18 cellular contexts compared by ENCODE assay signal in the genomic region with DNA sequence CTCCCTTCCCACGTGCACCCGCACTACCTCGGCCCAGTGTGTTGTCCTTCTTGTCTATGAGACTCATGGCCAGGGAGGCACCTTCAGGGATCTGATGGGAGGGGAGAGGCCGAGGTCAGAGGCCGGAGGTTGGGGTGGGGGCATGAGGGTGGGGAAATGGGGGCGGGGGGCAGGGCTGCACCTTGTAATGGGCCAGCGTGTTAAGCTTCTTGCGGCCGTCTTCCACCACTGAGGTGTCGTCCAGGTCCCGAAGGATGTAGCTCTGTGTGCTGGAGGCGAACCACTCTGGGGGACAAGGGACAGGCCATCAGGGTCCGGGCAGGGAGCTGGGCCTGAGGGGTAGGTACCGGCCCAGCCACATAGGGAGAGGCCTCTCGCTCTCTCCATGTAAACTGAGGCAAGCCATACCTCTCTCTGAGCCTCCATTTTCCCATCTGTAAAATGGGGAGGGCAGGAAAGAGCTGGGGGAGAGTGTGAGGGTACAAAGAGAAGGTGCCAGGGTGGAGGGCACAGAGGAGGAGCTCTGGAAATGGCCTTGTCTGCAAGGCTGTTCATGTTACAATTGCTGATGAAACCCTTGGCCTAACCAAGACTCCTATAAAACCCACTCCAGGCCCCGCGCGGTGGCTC. TPM values are rescaled to one million over a fixed set of nuclear protein-coding genes. Genes with fewer than 3 reads are reported as not detected.
DNase-seq lines count a peak whose midpoint lies in the region; ATAC-seq, FAIRE-seq and TF ChIP-seq lines count a peak whose summit lies in the region.
"Had no signal": no experiment of that assay in that cellular context is flagged by ENCODE, and none has a peak within 500 bp of the region (broad histone marks: within the 10 kb centered on the region; RNA-seq: fewer than 3 reads in every experiment).

No MANE protein-coding gene starts in this region.

- H3K9me1 ChIP-seq in K562 (ENCODE audit: control insufficient read depth, insufficient read depth, low read length): no peaks in the 10 kb centered on the region

- H3K4me1 ChIP-seq in K562 (replicated peaks in 1 of 2; ENCODE audit: control insufficient read depth in 2 of 2, insufficient read depth in 2 of 2, low read length in 2 of 2): peaks cover 0 to 32% of the 10 kb centered on the region in 2 experiments; a peak in 3 of 5 replicates
- peaks cover 77% of the 10 kb centered on the region for H3K4me1 ChIP-seq in lower lobe of right lung

- 79% methylated on average over 7 of the region's 18 CpGs for WGBS in K562 (ENCODE audit: insufficient coverage, low coverage, missing lambda C conversion rate)

- H3K27ac ChIP-seq in K562 (ENCODE audit: extremely low read depth, low read depth, low read length) (no peak overlapping the region), lower lobe of right lung (peak overlapping the region; percentile 68)

- H3K27me3 ChIP-seq in K562 (ENCODE audit: control insufficient read depth in 2 of 2, insufficient read depth in 2 of 2, low read length in 2 of 2) (no peaks in the 10 kb centered on the region), lower lobe of right lung (ENCODE audit: low read depth) (no peaks in the 10 kb centered on the region)

- H3K27ac Mint-ChIP-seq in HFFc6: peak overlapping the region; percentile 97
- peak overlapping the region; percentile 17 for H3K27ac Mint-ChIP-seq in stimulated activated effector memory CD8-positive, alpha-beta T cell treated with anti-CD3 and anti-CD28 coated beads, Interleukin-12 subunit alpha, Interleukin-12 subunit beta, amount 100 ng/mL, for 72 hours

- H3K9me3 Mint-ChIP-seq in HFFc6: no peaks in the 10 kb centered on the region
- no peaks in the 10 kb centered on the region for H3K9me3 Mint-ChIP-seq in stimulated activated effector memory CD8-positive, alpha-beta T cell treated with anti-CD3 and anti-CD28 coated beads, Interleukin-12 subunit alpha, Interleukin-12 subunit beta, amount 100 ng/mL, for 72 hours

- in situ Hi-C loops in K562 (cut with MboI): no loop called here

- TF ChIP-seq EP300 in K562 (IDR thresholded peaks at IDR 0.05; ENCODE audit: low read length): no peak

- H3K27me3 Mint-ChIP-seq in HFFc6 (ENCODE audit: insufficient read depth): peaks cover 7% of the 10 kb centered on the region; the same call in 1 of the 2 replicates

- H3K4me3 Mint-ChIP-seq in HFFc6: no peak overlapping the region
- H3K4me3 Mint-ChIP-seq in stimulated activated effector memory CD8-positive, alpha-beta T cell treated with anti-CD3 and anti-CD28 coated beads, Interleukin-12 subunit alpha, Interleukin-12 subunit beta, amount 100 ng/mL, for 72 hours: no peak overlapping the region

- ATAC-seq in K562 (no peak), lower lobe of right lung (no peak), omental fat pad (ENCODE audit: low FRiP score) (no peak), HG03521 (IDR thresholded peaks at IDR 0.05; ENCODE audit: unreplicated experiment) (no peak)
- no peak for ATAC-seq in stimulated activated effector memory CD8-positive, alpha-beta T cell treated with anti-CD3 and anti-CD28 coated beads, Interleukin-12 subunit alpha, Interleukin-12 subunit beta, amount 100 ng/mL, for 72 hours
- ATAC-seq: GM12878 had no signal

- TF ChIP-seq RAD21 in K562 (CRISPR knock-in tag; conservative IDR thresholded peaks at IDR 0.05 in 1 of 2, IDR thresholded peaks at IDR 0.05 in 1 of 2): no peak

- H3K9me3 ChIP-seq in K562 (replicated peaks; ENCODE audit: control insufficient read depth, insufficient read depth, low read depth, low read length) (no peaks in the 10 kb centered on the region), lower lobe of right lung (no peaks in the 10 kb centered on the region)

- no peak for FAIRE-seq in K562 (lab: Jason Lieb, UNC)
- FAIRE-seq: GM12878, keratinocyte, small intestine had no signal

- no peak for TF ChIP-seq POLR2A in K562 (conservative IDR thresholded peaks at IDR 0.05)

- POLR2A ChIA-PET in K562 (lab: Yijun Ruan, JAX): interaction anchor here (0.5 to 0.9 kb wide), 2 partner anchors 11 to 640 kb away, joined by 3 read pairs; no protein-coding TSS in a partner anchor

- no TSS peak for BruUV-seq in K562 (replicated peaks; lab: Mats Ljungman, UMichigan)

- CTCF ChIA-PET in K562 (lab: Yijun Ruan, JAX; ENCODE audit: low intra/inter-chr PET ratio): no interaction called here

- peaks cover 32% of the 10 kb centered on the region for H3K36me3 Mint-ChIP-seq in HFFc6 (ENCODE audit: low read depth)
- peaks cover 47% of the 10 kb centered on the region for H3K36me3 Mint-ChIP-seq in stimulated activated effector memory CD8-positive, alpha-beta T cell treated with anti-CD3 and anti-CD28 coated beads, Interleukin-12 subunit alpha, Interleukin-12 subunit beta, amount 100 ng/mL, for 72 hours

- H3K9ac ChIP-seq in K562 (ENCODE audit: insufficient read depth in 1 of 2, low read depth in 2 of 2, low read length in 2 of 2): no peak overlapping the region; a peak in 1 of 4 replicates

- no peak overlapping the region for H2AFZ ChIP-seq in K562 (ENCODE audit: low read depth, low read length)

- TF ChIP-seq CTCF in HFFc6 (IDR thresholded peaks at IDR 0.05): no peak
- no peak for TF ChIP-seq CTCF in K562 (IDR thresholded peaks at IDR 0.05 in 2 of 3, conservative IDR thresholded peaks at IDR 0.05 in 1 of 3; ENCODE audit: insufficient read depth in 2 of 3, low read depth in 1 of 3, low read length in 3 of 3)
- TF ChIP-seq CTCF in lower lobe of right lung (IDR thresholded peaks at IDR 0.05): no peak
- no peak for TF ChIP-seq CTCF in GM10266 (IDR thresholded peaks at IDR 0.05; ENCODE audit: control insufficient read depth, insufficient read depth, low read depth, missing control alignments)
- TF ChIP-seq CTCF in omental fat pad (IDR thresholded peaks at IDR 0.05): no peak

- peaks cover 23% of the 10 kb centered on the region; the same call in 1 of the 3 replicates for H3K36me3 ChIP-seq in K562 (ENCODE audit: control insufficient read depth, insufficient read depth, low read length)
- H3K36me3 ChIP-seq in lower lobe of right lung: peaks cover 98% of the 10 kb centered on the region

- H3K4me3 ChIP-seq in K562 (no peak overlapping the region), lower lobe of right lung (no peak overlapping the region)
- H3K4me3 ChIP-seq: GM12878 had no signal

- no peaks in the 10 kb centered on the region for H4K20me1 ChIP-seq in K562 (replicated peaks; ENCODE audit: control insufficient read depth, insufficient read depth, low read length)

- no peak overlapping the region for H3K4me2 ChIP-seq in K562 (ENCODE audit: insufficient read depth, low read length)

- intact Hi-C loops in K562 (cut with micrococcal nuclease): no loop called here
- intact Hi-C loops in lower lobe of right lung (cut with DNase I): no loop called here

- no peaks in the 10 kb centered on the region for H3K79me2 ChIP-seq in K562 (ENCODE audit: control insufficient read depth, insufficient read depth, low read length)

- peaks cover 49% of the 10 kb centered on the region for H3K4me1 Mint-ChIP-seq in HFFc6 (ENCODE audit: low read depth)
- H3K4me1 Mint-ChIP-seq in stimulated activated effector memory CD8-positive, alpha-beta T cell treated with anti-CD3 and anti-CD28 coated beads, Interleukin-12 subunit alpha, Interleukin-12 subunit beta, amount 100 ng/mL, for 72 hours: peaks cover 34% of the 10 kb centered on the region

- no peak for DNase-seq in HFFc6
- DNase-seq in K562 (ENCODE audit: extremely low read depth in 1 of 4, low spot score in 3 of 4): no peak
- DNase-seq in lower lobe of right lung: no peak
- DNase-seq in stimulated activated effector memory CD8-positive, alpha-beta T cell treated with anti-CD3 and anti-CD28 coated beads, Interleukin-12 subunit alpha, Interleukin-12 subunit beta, amount 100 ng/mL, for 72 hours (ENCODE audit: low spot score in 2 of 2): no peak
- DNase-seq in GM10266 (ENCODE audit: extremely low spot score): no peak
- no peak for DNase-seq in T-helper 2 cell
- no peak for DNase-seq in omental fat pad (ENCODE audit: low spot score)
- DNase-seq: activated CD8-positive, alpha-beta memory T cell treated with anti-CD3 and anti-CD28 coated beads, Interleukin-2, amount 50 U/mL, for 4 hours; activated naive CD4-positive, alpha-beta T cell treated with anti-CD3 and anti-CD28 coated beads, Interleukin-2, amount 50 U/mL, for 16 hours; Kasumi-1; NCI-H187 treated with DMSO at 0.1 percent for 48 hours; NCI-H510A treated with DMSO at 0.1 percent for 48 hours; small intestine had no signal

RNA-seq across cellular contexts. Expression of a gene that starts 18.8 kb away (rescaled TPM):
- total RNA-seq in HFFc6 (2021; fragmentation: NEBNext Ultra II Directional; extraction: Animal tissue kit (Norgen Biotek cat#: 25700)): not detected
- not detected in 2 replicates for total RNA-seq in K562 (2011; cell fraction: chromatin; rRNA removed; ENCODE audit: low replicate concordance)
- total RNA-seq in K562 (2011; cell fraction: nucleolus; rRNA removed): not detected in 2 replicates
- not detected in 2 replicates for total RNA-seq in K562 (2011; cell fraction: nucleoplasm; rRNA removed)
- total RNA-seq in K562 (2014; rRNA removed): not detected in 2 replicates
- total RNA-seq in K562 (2014; rRNA removed; fragmentation: Illumina TruSeq; extraction: Trizol): not detected in 2 replicates
- not detected in 2 replicates for total RNA-seq in K562 (2015; rRNA removed; fragmentation: Illumina TruSeq; extraction: Trizol)
- not detected in 2 replicates for total RNA-seq in K562 (2021)
- not detected in 2 replicates for polyA plus RNA-seq in K562 (2011; rRNA removed)
- polyA plus RNA-seq in K562 (2011; cell fraction: cytosol; rRNA removed): not detected in 2 replicates
- not detected in 2 replicates for polyA plus RNA-seq in K562 (2011; cell fraction: nucleus; rRNA removed)
- not detected in 2 replicates for polyA plus RNA-seq in K562 (2012)
- not detected in 2 replicates for polyA plus RNA-seq in K562 (2014; fragmentation: Illumina TruSeq; extraction: Trizol)
- not detected for polyA plus RNA-seq in K562 (2014; fragmentation: Nextera tagmentation; extraction: Ambion mirVana)
- not detected in 2 replicates for polyA plus RNA-seq in K562 (2014; rRNA removed)
- polyA minus RNA-seq in K562 (2011; rRNA and poly(A)+ RNA removed): not detected in 2 replicates
- not detected in 2 replicates for polyA minus RNA-seq in K562 (2011; cell fraction: cytosol; rRNA and poly(A)+ RNA removed)
- polyA minus RNA-seq in K562 (2011; cell fraction: nucleus; rRNA and poly(A)+ RNA removed): not detected in 2 replicates
- not detected for total RNA-seq in lower lobe of right lung
- not detected for total RNA-seq in omental fat pad
- total RNA-seq: GM12878, myocyte, OCI-LY7 had no signal
- polyA plus RNA-seq: GM12878, keratinocyte, small intestine had no signal

RNA-seq across cellular contexts. Expression of a gene that starts 33.3 kb away (rescaled TPM):
- not detected for total RNA-seq in HFFc6 (2021; fragmentation: NEBNext Ultra II Directional; extraction: Animal tissue kit (Norgen Biotek cat#: 25700))
- not detected in 2 replicates for total RNA-seq in K562 (2011; cell fraction: chromatin; rRNA removed; ENCODE audit: low replicate concordance)
- total RNA-seq in K562 (2011; cell fraction: nucleolus; rRNA removed): not detected in 2 replicates
- not detected in 2 replicates for total RNA-seq in K562 (2011; cell fraction: nucleoplasm; rRNA removed)
- total RNA-seq in K562 (2014; rRNA removed): not detected in 2 replicates
- not detected in 2 replicates for total RNA-seq in K562 (2014; rRNA removed; fragmentation: Illumina TruSeq; extraction: Trizol)
- not detected in 2 replicates for total RNA-seq in K562 (2015; rRNA removed; fragmentation: Illumina TruSeq; extraction: Trizol)
- not detected in 2 replicates for total RNA-seq in K562 (2021)
- polyA plus RNA-seq in K562 (2011; rRNA removed): not detected in 2 replicates
- not detected in 2 replicates for polyA plus RNA-seq in K562 (2011; cell fraction: cytosol; rRNA removed)
- polyA plus RNA-seq in K562 (2011; cell fraction: nucleus; rRNA removed): not detected in 2 replicates
- polyA plus RNA-seq in K562 (2012): not detected in 2 replicates
- polyA plus RNA-seq in K562 (2014; fragmentation: Illumina TruSeq; extraction: Trizol): not detected in 2 replicates
- polyA plus RNA-seq in K562 (2014; fragmentation: Nextera tagmentation; extraction: Ambion mirVana): not detected
- not detected in 2 replicates for polyA plus RNA-seq in K562 (2014; rRNA removed)
- 0.06 TPM in 1 of 2 replicates, not detected in the other for polyA minus RNA-seq in K562 (2011; rRNA and poly(A)+ RNA removed)
- not detected in 2 replicates for polyA minus RNA-seq in K562 (2011; cell fraction: cytosol; rRNA and poly(A)+ RNA removed)
- polyA minus RNA-seq in K562 (2011; cell fraction: nucleus; rRNA and poly(A)+ RNA removed): not detected in 2 replicates
- total RNA-seq in lower lobe of right lung: not detected
- total RNA-seq in omental fat pad: under 1 TPM in 1 of 4 donors, not detected in 3; 0.28 TPM
- total RNA-seq: GM12878, myocyte, OCI-LY7 had no signal
- polyA plus RNA-seq: GM12878, keratinocyte, small intestine had no signal

RNA-seq across cellular contexts. Expression of a gene that starts 44.7 kb away (rescaled TPM):
- 100 to 1,000 TPM in 5 of 6 experiments, 10 to 100 TPM in 1; 86.7 to 118 (median 108) TPM for total RNA-seq in HFFc6 (2021; fragmentation: NEBNext Ultra II Directional; extraction: Animal tissue kit (Norgen Biotek cat#: 25700))
- 63.2 and 146 TPM in 2 replicates for total RNA-seq in K562 (2011; cell fraction: chromatin; rRNA removed; ENCODE audit: low replicate concordance)
- 60.7 and 67.2 TPM in 2 replicates for total RNA-seq in K562 (2011; cell fraction: nucleolus; rRNA removed)
- total RNA-seq in K562 (2011; cell fraction: nucleoplasm; rRNA removed): 60.1 and 91.1 TPM in 2 replicates
- total RNA-seq in K562 (2014; rRNA removed): 10.6 and 17.2 TPM in 2 replicates
- total RNA-seq in K562 (2014; rRNA removed; fragmentation: Illumina TruSeq; extraction: Trizol): 8.4 and 11.2 TPM in 2 replicates
- total RNA-seq in K562 (2015; rRNA removed; fragmentation: Illumina TruSeq; extraction: Trizol): 18.6 and 18.8 TPM in 2 replicates
- 28.1 and 28.2 TPM in 2 replicates for total RNA-seq in K562 (2021)
- polyA plus RNA-seq in K562 (2011; rRNA removed): 14.0 and 18.1 TPM in 2 replicates
- polyA plus RNA-seq in K562 (2011; cell fraction: cytosol; rRNA removed): 16.9 and 18.1 TPM in 2 replicates
- 98.5 and 119 TPM in 2 replicates for polyA plus RNA-seq in K562 (2011; cell fraction: nucleus; rRNA removed)
- polyA plus RNA-seq in K562 (2012): 27.6 and 28.7 TPM in 2 replicates
- polyA plus RNA-seq in K562 (2014; fragmentation: Illumina TruSeq; extraction: Trizol): 28.8 and 33.3 TPM in 2 replicates
- under 1 TPM; 0.34 to 0.70 TPM for polyA plus RNA-seq in K562 (2014; fragmentation: Nextera tagmentation; extraction: Ambion mirVana)
- 24.8 and 24.9 TPM in 2 replicates for polyA plus RNA-seq in K562 (2014; rRNA removed)
- 10.0 and 13.0 TPM in 2 replicates for polyA minus RNA-seq in K562 (2011; rRNA and poly(A)+ RNA removed)
- 16.8 and 20.7 TPM in 2 replicates for polyA minus RNA-seq in K562 (2011; cell fraction: cytosol; rRNA and poly(A)+ RNA removed)
- 24.2 and 31.4 TPM in 2 replicates for polyA minus RNA-seq in K562 (2011; cell fraction: nucleus; rRNA and poly(A)+ RNA removed)
- total RNA-seq in lower lobe of right lung: 233 TPM
- 100 to 1,000 TPM in 3 of 4 donors, 10 to 100 TPM in 1; 82.7 to 364 (median 170) TPM for total RNA-seq in omental fat pad
